Comparison of ENCODE assay signal across 9 cellular contexts in the genomic region with DNA sequence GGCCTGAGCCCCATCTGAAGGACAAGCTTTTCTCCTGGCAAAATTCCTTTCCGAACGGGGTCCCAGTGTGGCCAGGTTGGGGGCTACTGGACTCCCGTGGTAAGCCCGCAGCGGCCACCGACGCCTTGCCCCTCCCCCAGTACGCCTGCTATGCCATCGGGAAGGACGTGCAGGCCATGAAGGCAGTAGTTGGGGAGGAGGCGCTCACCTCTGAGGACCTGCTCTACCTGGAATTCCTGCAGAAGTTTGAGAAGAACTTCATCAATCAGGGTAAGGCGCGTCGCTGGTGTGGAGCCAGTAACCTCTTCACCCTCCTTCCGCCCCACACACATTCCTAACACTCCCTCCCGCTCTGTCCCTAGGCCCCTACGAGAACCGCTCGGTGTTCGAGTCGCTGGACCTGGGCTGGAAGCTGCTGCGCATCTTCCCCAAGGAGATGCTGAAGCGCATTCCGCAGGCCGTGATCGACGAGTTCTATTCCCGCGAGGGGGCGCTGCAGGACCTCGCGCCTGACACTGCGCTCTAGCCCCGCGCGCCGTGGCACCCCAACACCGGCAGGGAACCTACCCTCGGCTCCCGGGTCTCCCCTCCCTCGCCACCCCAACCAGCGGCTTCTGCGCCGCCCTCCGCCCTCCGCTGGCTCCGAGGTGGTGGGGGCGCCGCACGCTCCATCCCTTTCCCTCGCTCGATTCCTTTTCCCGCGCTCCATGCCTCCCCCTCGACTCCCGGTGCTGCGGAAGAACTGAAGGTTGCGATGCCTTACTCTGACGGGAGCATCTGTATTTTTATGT. TPM values are rescaled to one million over a fixed set of nuclear protein-coding genes. Genes with fewer than 3 reads are reported as not detected.
DNase-seq lines count a peak whose midpoint lies in the region; ATAC-seq and TF ChIP-seq lines count a peak whose summit lies in the region.
"Had no signal": no experiment of that assay in that cellular context is flagged by ENCODE, and none has a peak within 500 bp of the region (broad histone marks: within the 10 kb centered on the region; RNA-seq: fewer than 3 reads in every experiment).

No MANE protein-coding gene starts in this region.

- H3K4me1 ChIP-seq in SJSA1 (replicated peaks) (peaks cover 6% of the 10 kb centered on the region), cardiac muscle cell (ENCODE audit: low read depth) (no peaks in the 10 kb centered on the region)

- DNase-seq in SJSA1 (ENCODE audit: low read depth in 1 of 2, low spot score in 2 of 2) (peak; percentile 58), cardiac muscle cell (ENCODE audit: low read depth in 1 of 2, low spot score in 1 of 2) (peak; percentile 72 to 81), posterior cingulate gyrus (peak; percentile 45 to 96 (median 76)), type B pancreatic cell (ENCODE audit: extremely low spot score, unreplicated experiment) (peak; percentile 81), SW 1271 (lab: John Stamatoyannopoulos, UW) (no peak)
- DNase-seq in activated naive CD4-positive, alpha-beta T cell treated with anti-CD3 and anti-CD28 coated beads, Interleukin-2, amount 50 U/mL, for 72 hours (ENCODE audit: low spot score in 2 of 2) = peak; percentile 84 to 91

- H3K9me3 ChIP-seq in SJSA1 (replicated peaks) = no peaks in the 10 kb centered on the region
- H3K9me3 ChIP-seq in cardiac muscle cell (ENCODE audit: low read depth) = no peaks in the 10 kb centered on the region

- peak; percentile 86 for ATAC-seq in GM18505 (IDR thresholded peaks at IDR 0.05; ENCODE audit: unreplicated experiment)
- peak; percentile 57 for ATAC-seq in HG03039 (IDR thresholded peaks at IDR 0.05; ENCODE audit: unreplicated experiment)
- peak; percentile 96 to 99 for ATAC-seq in activated naive CD4-positive, alpha-beta T cell treated with anti-CD3 and anti-CD28 coated beads, Interleukin-2, amount 50 U/mL, for 72 hours

- H3K27me3 ChIP-seq in SJSA1 (replicated peaks) (peaks cover 11% of the 10 kb centered on the region), cardiac muscle cell (peaks cover 83% of the 10 kb centered on the region)

- H3K9me3 Mint-ChIP-seq in activated naive CD4-positive, alpha-beta T cell treated with anti-CD3 and anti-CD28 coated beads, Interleukin-2, amount 50 U/mL, for 72 hours = no peaks in the 10 kb centered on the region
- H3K9me3 Mint-ChIP-seq in type B pancreatic cell = no peaks in the 10 kb centered on the region

- H3K4me1 Mint-ChIP-seq in type B pancreatic cell (ENCODE audit: unreplicated experiment) = peaks cover 5% of the 10 kb centered on the region

- H3K36me3 Mint-ChIP-seq in activated naive CD4-positive, alpha-beta T cell treated with anti-CD3 and anti-CD28 coated beads, Interleukin-2, amount 50 U/mL, for 72 hours = no peaks in the 10 kb centered on the region
- no peaks in the 10 kb centered on the region for H3K36me3 Mint-ChIP-seq in type B pancreatic cell

- peak overlapping the region; percentile 77 for H3K4me3 Mint-ChIP-seq in type B pancreatic cell

- no peak for TF ChIP-seq POLR2A in GM18505 (IDR thresholded peaks at IDR 0.05; ENCODE audit: borderline replicate concordance, extremely low read depth, insufficient read depth, insufficient read length)

- peak overlapping the region; percentile 33 for H3K4me3 ChIP-seq in SJSA1
- H3K4me3 ChIP-seq in cardiac muscle cell = peak overlapping the region; percentile 25

- no peak overlapping the region for H3K27ac ChIP-seq in SJSA1
- no peak overlapping the region for H3K27ac ChIP-seq in cardiac muscle cell

- intact Hi-C loops in posterior cingulate gyrus (cut with DNase I) = no loop called here

- H3K36me3 ChIP-seq in SJSA1 (no peaks in the 10 kb centered on the region), cardiac muscle cell (no peaks in the 10 kb centered on the region)

- peaks cover 65% of the 10 kb centered on the region for H3K27me3 Mint-ChIP-seq in type B pancreatic cell

- H3K27ac Mint-ChIP-seq in activated naive CD4-positive, alpha-beta T cell treated with anti-CD3 and anti-CD28 coated beads, Interleukin-2, amount 50 U/mL, for 72 hours = peak overlapping the region in 1 of 2 donors; percentile 32
- H3K27ac Mint-ChIP-seq in type B pancreatic cell = no peak overlapping the region

- TF ChIP-seq CTCF in cardiac muscle cell (IDR thresholded peaks at IDR 0.05; ENCODE audit: low read depth, low read length) (peak; percentile 79), type B pancreatic cell (conservative IDR thresholded peaks at IDR 0.05) (peak; percentile 92)

RNA-seq across cellular contexts. Expression of a gene that starts 13.6 kb away (rescaled TPM):
- not detected in 2 replicates for total RNA-seq in SJSA1 (2014; rRNA removed; shearing (Covaris generic))
- under 1 TPM in 1 of 2 donors, not detected in 1; 0.60 TPM for total RNA-seq in activated naive CD4-positive, alpha-beta T cell treated with anti-CD3 and anti-CD28 coated beads, Interleukin-2, amount 50 U/mL, for 72 hours
- total RNA-seq in cardiac muscle cell (0.92 and 1.3 TPM in 2 replicates), type B pancreatic cell (ENCODE audit: low replicate concordance) (0.55 and 0.72 TPM in 2 replicates)
- polyA plus RNA-seq in cardiac muscle cell = 0.99 and 1.4 TPM in 2 replicates

RNA-seq across cellular contexts. Expression of a gene that starts 29.1 kb away (rescaled TPM):
- not detected in 2 replicates for total RNA-seq in SJSA1 (2014; rRNA removed; shearing (Covaris generic))
- under 1 TPM in 1 of 2 donors, not detected in 1; 0.11 TPM for total RNA-seq in activated naive CD4-positive, alpha-beta T cell treated with anti-CD3 and anti-CD28 coated beads, Interleukin-2, amount 50 U/mL, for 72 hours
- total RNA-seq in cardiac muscle cell (0.81 and 3.0 TPM in 2 replicates), type B pancreatic cell (ENCODE audit: low replicate concordance) (6.3 and 8.6 TPM in 2 replicates)
- polyA plus RNA-seq in cardiac muscle cell = 1.00 TPM in 1 of 2 replicates, not detected in the other
- total RNA-seq: subcutaneous adipose tissue had no signal

RNA-seq across cellular contexts. Expression of a gene that starts 29.9 kb away (rescaled TPM):
- 19.1 and 50.5 TPM in 2 replicates for total RNA-seq in SJSA1 (2014; rRNA removed; shearing (Covaris generic))
- total RNA-seq in activated naive CD4-positive, alpha-beta T cell treated with anti-CD3 and anti-CD28 coated beads, Interleukin-2, amount 50 U/mL, for 72 hours = 10 to 100 TPM; 12.1 to 53.6 TPM
- 13.9 and 19.8 TPM in 2 replicates for total RNA-seq in cardiac muscle cell
- polyA plus RNA-seq in cardiac muscle cell = 22.3 and 31.5 TPM in 2 replicates
- 46.1 and 50.0 TPM in 2 replicates for total RNA-seq in type B pancreatic cell (ENCODE audit: low replicate concordance)

Comparison
In these comparisons a context has a peak if more than half of its experiments do, and no peak if none do; other contexts are left out.
1. DNase-seq: peak in SJSA1 (2 of 2), activated naive CD4-positive, alpha-beta T cell treated with anti-CD3 and anti-CD28 coated beads, Interleukin-2, amount 50 U/mL, for 72 hours (2 of 2), cardiac muscle cell (2 of 2), posterior cingulate gyrus (10 of 10) and type B pancreatic cell (single experiment); none in SW 1271 (0 of 2).
2. Peak in every context shown above with its lines, with median percentiles within 50 percentile points of each other: ATAC-seq.